Comparison of ENCODE assay signal across 12 cellular contexts in the genomic region with DNA sequence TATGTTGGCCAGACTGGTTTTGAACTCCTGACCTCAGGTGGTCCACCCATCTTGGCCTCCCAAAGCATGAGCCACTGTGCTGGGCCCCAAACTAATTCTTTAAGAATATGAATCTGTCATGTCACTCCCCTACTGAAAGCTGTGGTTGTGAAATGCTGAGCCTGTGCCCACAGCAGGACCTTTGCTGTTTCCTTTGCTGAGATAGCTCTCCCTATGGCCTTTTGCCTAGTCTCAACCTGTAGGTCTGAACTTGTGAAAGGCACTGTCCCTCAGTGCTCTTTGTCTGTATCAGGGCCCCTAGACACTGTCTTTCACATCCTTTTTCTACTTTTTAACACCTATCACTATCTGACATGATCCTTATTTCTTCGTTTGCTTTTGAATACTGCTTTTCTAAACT.
DNase-seq lines count a peak whose midpoint lies in the region; ATAC-seq, FAIRE-seq and TF ChIP-seq lines count a peak whose summit lies in the region.
"Had no signal": no experiment of that assay in that cellular context is flagged by ENCODE, and none has a peak within 500 bp of the region (broad histone marks: within the 10 kb centered on the region; RNA-seq: fewer than 3 reads in every experiment).

No MANE protein-coding gene starts in this region.

- intact Hi-C loops in vagina (cut with DNase I) = no loop called here

- no peaks in the 10 kb centered on the region for H3K4me1 ChIP-seq in vagina
- H3K4me1 ChIP-seq in upper lobe of left lung = peaks cover 0 to 13% (median 4%) of the 10 kb centered on the region in 4 donors
- H3K4me1 ChIP-seq: right lobe of liver had no signal

- TF ChIP-seq CTCF in vagina (IDR thresholded peaks at IDR 0.05) (no peak), upper lobe of left lung (IDR thresholded peaks at IDR 0.05) (no peak)

- TF ChIP-seq EP300 in upper lobe of left lung (IDR thresholded peaks at IDR 0.05) = no peak

- H3K36me3 ChIP-seq in vagina (no peaks in the 10 kb centered on the region), upper lobe of left lung (peaks cover 0 to 2% (median 0%) of the 10 kb centered on the region in 4 donors)
- H3K36me3 ChIP-seq: right lobe of liver had no signal

- DNase-seq in GM18507 (ENCODE audit: extremely low spot score, insufficient read length, low read depth) (peak; percentile 36), NOMO-1 treated with DMSO at 0.1 percent for 48 hours (lab: John Stamatoyannopoulos, UW; ENCODE audit: unreplicated experiment) (peak; percentile 74), putamen (ENCODE audit: low spot score) (no peak), KG1 (lab: John Stamatoyannopoulos, UW) (no peak), vagina (ENCODE audit: extremely low spot score in 2 of 2) (no peak), upper lobe of left lung (no peak)
- DNase-seq: Karpas-422, right lobe of liver had no signal

- ATAC-seq in GM21360 (IDR thresholded peaks at IDR 0.05; ENCODE audit: unreplicated experiment) = peak; percentile 83
- ATAC-seq in HG03039 (IDR thresholded peaks at IDR 0.05; ENCODE audit: unreplicated experiment) = peak; percentile 78
- ATAC-seq in upper lobe of left lung (ENCODE audit: low FRiP score in 2 of 2) = no peak

- no peak overlapping the region for H3K27ac ChIP-seq in vagina
- no peak overlapping the region for H3K27ac ChIP-seq in upper lobe of left lung
- H3K27ac ChIP-seq: C4-2B, right lobe of liver had no signal

- 82 to 91% methylated on average over 1 of the region's 1 CpG for WGBS in upper lobe of left lung, 2 donors

- H3K4me3 ChIP-seq in vagina (no peak overlapping the region), upper lobe of left lung (no peak overlapping the region)
- H3K4me3 ChIP-seq: right lobe of liver had no signal

- H3K9me3 ChIP-seq in vagina (no peaks in the 10 kb centered on the region), upper lobe of left lung (no peaks in the 10 kb centered on the region)
- H3K9me3 ChIP-seq: right lobe of liver had no signal

- TF ChIP-seq POLR2A in vagina (IDR thresholded peaks at IDR 0.05) (no peak), upper lobe of left lung (IDR thresholded peaks at IDR 0.05) (no peak)

- no peaks in the 10 kb centered on the region for H3K27me3 ChIP-seq in vagina
- no peaks in the 10 kb centered on the region for H3K27me3 ChIP-seq in upper lobe of left lung
- H3K27me3 ChIP-seq: right lobe of liver had no signal

- FAIRE-seq in GM18507 (lab: Jason Lieb, UNC) = peak; percentile 92
- FAIRE-seq: TTC549 had no signal

Comparison
In these comparisons a context has a peak if more than half of its experiments do, and no peak if none do; other contexts are left out.
1. DNase-seq: peak in GM18507 (single experiment) and NOMO-1 treated with DMSO at 0.1 percent for 48 hours (single experiment); none in putamen (single experiment), KG1 (single experiment), vagina (0 of 2) and upper lobe of left lung (0 of 2).
2. ATAC-seq: peak in GM21360 (single experiment) and HG03039 (single experiment); none in upper lobe of left lung (0 of 2).